10 cellular contexts compared by ENCODE assay signal in genomic region chr3:23859012-23859743, GRCh38. TPM values are rescaled to one million over a fixed set of nuclear protein-coding genes. Genes with fewer than 3 reads are reported as not detected.
DNase-seq lines count a peak whose midpoint lies in the region; ATAC-seq, FAIRE-seq and TF ChIP-seq lines count a peak whose summit lies in the region.
"Had no signal": no experiment of that assay in that cellular context is flagged by ENCODE, and none has a peak within 500 bp of the region (broad histone marks: within the 10 kb centered on the region; RNA-seq: fewer than 3 reads in every experiment).

No MANE protein-coding gene starts in this region.

- H3K36me3 ChIP-seq in lung (ENCODE audit: control insufficient read depth in 2 of 2, insufficient read depth in 2 of 2, low read length in 2 of 2), result peaks cover 0 to 2% of the 10 kb centered on the region in 2 donors

- in situ Hi-C loops in T47D (cut with HindIII; ENCODE audit: low pct_unique_long_range_greater_than_20kb, low sequenced_read_pairs), result no loop called here

- no peak for TF ChIP-seq POLR2A in H54 (IDR thresholded peaks at IDR 0.05; ENCODE audit: low read depth, low read length)

- DNase-seq in AG08395 (ENCODE audit: low spot score) (peak; percentile 49), H54 (ENCODE audit: insufficient read length, low spot score) (peak; percentile 27), T47D (ENCODE audit: low read depth in 1 of 2, low spot score in 1 of 2) (peak; percentile 37 to 80), lung (ENCODE audit: low spot score) (no peak), amniotic stem cell (lab: John Stamatoyannopoulos, UW) (no peak), NCI-H526 (lab: John Stamatoyannopoulos, UW) (no peak), amygdala (lab: John Stamatoyannopoulos, UW) (no peak), cerebellar nuclear complex (lab: John Stamatoyannopoulos, UW) (no peak)
- DNase-seq: DMS153 had no signal

- no peak for ATAC-seq in lung (ENCODE audit: insufficient read depth, low FRiP score)

- peak overlapping the region; percentile 18 to 27 for H3K27ac ChIP-seq in lung (ENCODE audit: low read depth in 1 of 2, low read length in 1 of 2)

- peaks cover 6 to 32% of the 10 kb centered on the region in 2 donors for H3K4me1 ChIP-seq in lung (ENCODE audit: control insufficient read depth in 2 of 2, insufficient read depth in 2 of 2, low read length in 2 of 2)

- H3K9me3 ChIP-seq in lung (ENCODE audit: control insufficient read depth in 2 of 2, insufficient read depth in 1 of 2, low read length in 1 of 2), result no peaks in the 10 kb centered on the region

- TF ChIP-seq CTCF in lung (IDR thresholded peaks at IDR 0.05; ENCODE audit: control extremely low read depth, extremely low read depth), result no peak

- H3K4me3 ChIP-seq in lung, result no peak overlapping the region

- 3 to 4% methylated on average over 1 of the region's 1 CpG for WGBS in lung, 2 donors

- no peaks in the 10 kb centered on the region for H3K27me3 ChIP-seq in lung (ENCODE audit: control insufficient read depth, insufficient read depth)

- peak; percentile 94 for FAIRE-seq in H54 (lab: Jason Lieb, UNC)
- FAIRE-seq: endometrium had no signal

RNA-seq across cellular contexts. Expression of gene UBE2E1, which starts 53.4 kb away (rescaled TPM):
- total RNA-seq in lung, result 100 to 1,000 TPM in 1 of 2 donors, 10 to 100 TPM in 1; 74.1 to 156 TPM
- 10 to 100 TPM; 81.0 to 94.3 TPM for polyA plus RNA-seq in lung

RNA-seq across cellular contexts. Expression of gene NKIRAS1, which starts 57.6 kb away (rescaled TPM):
- total RNA-seq in lung, result 10 to 100 TPM in 1 of 2 donors, 1 to 10 TPM in 1; 9.8 to 17.1 TPM
- 1 to 10 TPM; 6.7 to 8.4 TPM for polyA plus RNA-seq in lung

RNA-seq across cellular contexts. Expression of gene RPL15, which starts 57.8 kb away (rescaled TPM):
- 1,000 to 10,000 TPM; 1,285 to 2,047 TPM for total RNA-seq in lung
- polyA plus RNA-seq in lung, result 1,000 to 10,000 TPM; 2,571 to 3,372 TPM

Comparison
In these comparisons a context has a peak if more than half of its experiments do, and no peak if none do; other contexts are left out.
1. DNase-seq: peak in AG08395 (single experiment), H54 (single experiment) and T47D (2 of 2); none in lung (single experiment), amniotic stem cell (single experiment), NCI-H526 (0 of 2), amygdala (0 of 56) and cerebellar nuclear complex (0 of 2).